ENCODE assay signal across 8 cellular contexts in genomic region chr3:161371441-161372320, GRCh38. TPM values are rescaled to one million over a fixed set of nuclear protein-coding genes. Genes with fewer than 3 reads are reported as not detected.
DNase-seq lines count a peak whose midpoint lies in the region; ATAC-seq and TF ChIP-seq lines count a peak whose summit lies in the region.

SPTSSB (minus strand) TSS chr3:161371517; CDS start chr3:161346323, 25,194 bp downstream.

- peak within 1 kb of the TSS; percentile 57 for H3K4me3 ChIP-seq in CD8-positive, alpha-beta T cell (ENCODE audit: low read depth, low read length)
- peak within 1 kb of the TSS; percentile 69 for H3K4me3 ChIP-seq in HUES6 (ENCODE audit: low read depth, low read length)
- peak within 1 kb of the TSS; percentile 47 for H3K4me3 ChIP-seq in astrocyte of the spinal cord (ENCODE audit: low read depth, low read length)
- H3K4me3 ChIP-seq in iPS DF 6.9 (ENCODE audit: low read length): peak within 1 kb of the TSS; percentile 40; the same call in 1 of the 2 replicates
- H3K4me3 ChIP-seq in gastrocnemius medialis: peak within 1 kb of the TSS; percentile 52 to 73 (median 56)

- TF ChIP-seq POLR2A in gastrocnemius medialis (IDR thresholded peaks at IDR 0.05) (no peak), erythroblast (IDR thresholded peaks at IDR 0.05; ENCODE audit: low read length) (no peak)

- in situ Hi-C loops in astrocyte of the spinal cord (cut with HindIII; ENCODE audit: low sequenced_read_pairs): no loop called here
- in situ Hi-C loops in gastrocnemius medialis (cut with MboI; ENCODE audit: low sequenced_read_pairs in 4 of 4): no loop called here

- no peak for TF ChIP-seq CTCF in CD8-positive, alpha-beta T cell (IDR thresholded peaks at IDR 0.05)
- TF ChIP-seq CTCF in GM20000 (IDR thresholded peaks at IDR 0.05; ENCODE audit: extremely low read depth, missing control alignments) (no peak), astrocyte of the spinal cord (IDR thresholded peaks at IDR 0.05; ENCODE audit: low read depth, low read length) (peak; percentile 49), gastrocnemius medialis (IDR thresholded peaks at IDR 0.05 in 4 of 5, conservative IDR thresholded peaks at IDR 0.05 in 1 of 5) (no peak)

- H3K27ac Mint-ChIP-seq in CD8-positive, alpha-beta T cell: no peak within 1 kb of the TSS

- peak; percentile 3 to 72 (median 54) for DNase-seq in CD8-positive, alpha-beta T cell
- peak; percentile 29 for DNase-seq in GM20000 (ENCODE audit: low spot score)
- DNase-seq in T-helper 1 cell: peak; percentile 12 to 23 (median 21)
- peak; percentile 16 for DNase-seq in astrocyte of the spinal cord (ENCODE audit: low read depth, low spot score)
- DNase-seq in iPS DF 6.9 (ENCODE audit: low read depth, low spot score): no peak
- no peak for DNase-seq in gastrocnemius medialis
- DNase-seq in erythroblast (lab: John Stamatoyannopoulos, UW): no peak

- H3K4me3 Mint-ChIP-seq in CD8-positive, alpha-beta T cell: peak within 1 kb of the TSS; percentile 87

- peak within 1 kb of the TSS; percentile 18 for H3K9ac ChIP-seq in HUES6 (ENCODE audit: low read length)

- H3K9me3 Mint-ChIP-seq in CD8-positive, alpha-beta T cell: no peaks in the 10 kb centered on the region

- H3K9me3 ChIP-seq in CD8-positive, alpha-beta T cell (ENCODE audit: low read length): no peaks in the 10 kb centered on the region
- H3K9me3 ChIP-seq in HUES6 (ENCODE audit: control insufficient read depth, insufficient read depth, low read depth, low read length) (no peaks in the 10 kb centered on the region), iPS DF 6.9 (ENCODE audit: control insufficient read depth, insufficient read depth, low read length) (no peaks in the 10 kb centered on the region), gastrocnemius medialis (no peaks in the 10 kb centered on the region)

- H3K27me3 Mint-ChIP-seq in CD8-positive, alpha-beta T cell (ENCODE audit: low read depth): peaks cover 27% of the 10 kb centered on the region

- peak; percentile 75 for ATAC-seq in CD8-positive, alpha-beta T cell
- ATAC-seq in gastrocnemius medialis: no peak

- H3K4me1 Mint-ChIP-seq in CD8-positive, alpha-beta T cell (ENCODE audit: low read depth): peaks cover 16% of the 10 kb centered on the region

- no peaks in the 10 kb centered on the region for H3K36me3 ChIP-seq in CD8-positive, alpha-beta T cell (ENCODE audit: insufficient read depth, low read length)
- H3K36me3 ChIP-seq in HUES6 (ENCODE audit: control insufficient read depth, insufficient read depth, low read length) (no peaks in the 10 kb centered on the region), iPS DF 6.9 (ENCODE audit: control insufficient read depth, insufficient read depth, low read length) (no peaks in the 10 kb centered on the region), gastrocnemius medialis (no peaks in the 10 kb centered on the region)

- peaks cover 16% of the 10 kb centered on the region for H3K27me3 ChIP-seq in CD8-positive, alpha-beta T cell (ENCODE audit: insufficient read depth, low read length)
- peaks cover 49% of the 10 kb centered on the region for H3K27me3 ChIP-seq in HUES6 (ENCODE audit: control insufficient read depth, insufficient read depth, low read length)
- no peaks in the 10 kb centered on the region for H3K27me3 ChIP-seq in iPS DF 6.9 (ENCODE audit: control insufficient read depth, insufficient read depth, low read length)
- peaks cover 19 to 36% (median 26%) of the 10 kb centered on the region in 3 donors for H3K27me3 ChIP-seq in gastrocnemius medialis

- H3K4me1 ChIP-seq in CD8-positive, alpha-beta T cell (ENCODE audit: insufficient read depth, low read length): peaks cover 13% of the 10 kb centered on the region
- H3K4me1 ChIP-seq in HUES6 (ENCODE audit: control insufficient read depth, insufficient read depth, low read length): peaks cover 9% of the 10 kb centered on the region
- H3K4me1 ChIP-seq in iPS DF 6.9 (ENCODE audit: control insufficient read depth, insufficient read depth, low read length): peaks cover 1% of the 10 kb centered on the region; the same call in 1 of the 2 replicates
- H3K4me1 ChIP-seq in gastrocnemius medialis: peaks cover 13 to 19% of the 10 kb centered on the region in 2 donors

- intact Hi-C loops in CD8-positive, alpha-beta T cell (cut with DNase I, micrococcal nuclease): loop anchor here (2.0 to 5.0 kb wide), 4 partner anchors 15 to 61 kb away; no protein-coding TSS in a partner anchor
- intact Hi-C loops in gastrocnemius medialis (cut with DNase I; ENCODE audit: low total_unique reads): no loop called here

- POLR2A ChIA-PET in CD8-positive, alpha-beta T cell (lab: Charles Lee): interaction anchor here (0.6 to 1.1 kb wide), 4 partner anchors 10 to 61 kb away, joined by 3 to 6 read pairs (median 4); no protein-coding TSS in a partner anchor

- WGBS in iPS DF 6.9 (ENCODE audit: insufficient coverage, insufficient read length): no CpG with 5 or more reads among the region's 53 CpGs

- CTCF ChIA-PET in CD8-positive, alpha-beta T cell (lab: Charles Lee): interaction anchor here (1.0 to 2.0 kb wide), 7 partner anchors 10 to 70 kb away, joined by 3 to 9 read pairs (median 5); no protein-coding TSS in a partner anchor

- no peak within 1 kb of the TSS for H3K27ac ChIP-seq in CD8-positive, alpha-beta T cell (ENCODE audit: low read depth, low read length)
- no peak within 1 kb of the TSS for H3K27ac ChIP-seq in HUES6 (ENCODE audit: low read depth, low read length)
- no peak within 1 kb of the TSS for H3K27ac ChIP-seq in iPS DF 6.9 (ENCODE audit: low read length)
- no peak within 1 kb of the TSS for H3K27ac ChIP-seq in gastrocnemius medialis

- no peaks in the 10 kb centered on the region for H3K36me3 Mint-ChIP-seq in CD8-positive, alpha-beta T cell

RNA-seq across cellular contexts. Expression of gene SPTSSB, which starts in this region (rescaled TPM):
- not detected for total RNA-seq in CD8-positive, alpha-beta T cell
- total RNA-seq in gastrocnemius medialis: not detected

Comparison
In these comparisons a context has a peak if more than half of its experiments do, and no peak if none do; other contexts are left out.
1. Peak in DNase-seq, ATAC-seq and H3K4me3 ChIP-seq in CD8-positive, alpha-beta T cell; RNA of the gene not detected or under 1 TPM.
2. DNase-seq: peak in GM20000 (single experiment), T-helper 1 cell (5 of 5) and astrocyte of the spinal cord (single experiment); none in iPS DF 6.9 (single experiment), gastrocnemius medialis (0 of 2) and erythroblast (0 of 2).
3. Peak in every context shown above with its lines, with median percentiles within 50 percentile points of each other: H3K4me3 ChIP-seq.